8 cellular contexts compared by ENCODE assay signal in genomic region chr17:2024572-2025219, GRCh38. TPM values are rescaled to one million over a fixed set of nuclear protein-coding genes. Genes with fewer than 3 reads are reported as not detected.
DNase-seq lines count a peak whose midpoint lies in the region; ATAC-seq and TF ChIP-seq lines count a peak whose summit lies in the region.

No MANE protein-coding gene starts in this region.

- peak overlapping the region; percentile 40 for H3K4me3 ChIP-seq in BJ (ENCODE audit: low read depth, low read length)
- H3K4me3 ChIP-seq in coronary artery: peak overlapping the region; percentile 70
- no peak overlapping the region for H3K4me3 ChIP-seq in brain microvascular endothelial cell (ENCODE audit: low read depth, low read length)

- no peak overlapping the region for H3K27ac ChIP-seq in coronary artery
- H3K27ac ChIP-seq in brain microvascular endothelial cell: no peak overlapping the region

- peaks cover 19% of the 10 kb centered on the region for H3K27me3 ChIP-seq in BJ (ENCODE audit: control insufficient read depth, insufficient read depth, low read length)
- peaks cover 38% of the 10 kb centered on the region for H3K27me3 ChIP-seq in brain microvascular endothelial cell (replicated peaks)

- ATAC-seq in naive thymus-derived CD8-positive, alpha-beta T cell: peak; percentile 1 to 23
- no peak for ATAC-seq in HG02798 (IDR thresholded peaks at IDR 0.05; ENCODE audit: poor library complexity, unreplicated experiment)

- in situ Hi-C loops in KBM-7 (cut with MboI; ENCODE audit: low pct_unique_long_range_greater_than_20kb, low sequenced_read_pairs) (no loop called here), brain microvascular endothelial cell (cut with HindIII; ENCODE audit: low pct_ligation_motif_present, low sequenced_read_pairs) (no loop called here)

- H3K36me3 ChIP-seq in BJ (ENCODE audit: control insufficient read depth, insufficient read depth, low read length) (no peaks in the 10 kb centered on the region), brain microvascular endothelial cell (replicated peaks) (no peaks in the 10 kb centered on the region)

- POLR2A ChIA-PET in BJ (lab: Charles Lee): no interaction called here
- POLR2A ChIA-PET in naive thymus-derived CD8-positive, alpha-beta T cell (lab: Charles Lee): interaction anchor here (0.8 to 1.1 kb wide), 2 partner anchors 10 to 17 kb away, joined by 4 to 6 read pairs; partner anchors contain the start of gene OVCA2

- H3K27me3 Mint-ChIP-seq in naive thymus-derived CD8-positive, alpha-beta T cell: peaks cover 4 to 28% (median 14%) of the 10 kb centered on the region in 5 donors

- peaks cover 21 to 31% (median 31%) of the 10 kb centered on the region in 4 donors for H3K4me1 Mint-ChIP-seq in naive thymus-derived CD8-positive, alpha-beta T cell

- TF ChIP-seq CTCF in BJ (IDR thresholded peaks at IDR 0.05; ENCODE audit: insufficient read depth, low read depth, low read length): no peak
- no peak for TF ChIP-seq CTCF in coronary artery (IDR thresholded peaks at IDR 0.05)
- TF ChIP-seq CTCF in GM20000 (IDR thresholded peaks at IDR 0.05; ENCODE audit: extremely low read depth, missing control alignments): no peak
- TF ChIP-seq CTCF in brain microvascular endothelial cell (IDR thresholded peaks at IDR 0.05; ENCODE audit: low read depth, low read length, missing control alignments): no peak

- no peaks in the 10 kb centered on the region for H3K9me3 Mint-ChIP-seq in naive thymus-derived CD8-positive, alpha-beta T cell

- H3K27ac Mint-ChIP-seq in naive thymus-derived CD8-positive, alpha-beta T cell: no peak overlapping the region

- H3K4me3 Mint-ChIP-seq in naive thymus-derived CD8-positive, alpha-beta T cell: peak overlapping the region; percentile 33 to 81 (median 64)

- CTCF ChIA-PET in BJ (lab: Yijun Ruan, JAX): interaction anchor here (0.9 to 4.8 kb wide), 19 partner anchors 9 to 310 kb away, joined by 3 to 123 read pairs (median 6); partner anchors contain the start of gene OVCA2

- H3K36me3 Mint-ChIP-seq in naive thymus-derived CD8-positive, alpha-beta T cell: no peaks in the 10 kb centered on the region

- DNase-seq in BJ (ENCODE audit: low read depth) (no peak), KBM-7 (peak; percentile 35), coronary artery (ENCODE audit: low spot score) (no peak), GM20000 (ENCODE audit: low spot score) (no peak), brain microvascular endothelial cell (no peak), EL (no peak)
- DNase-seq in naive thymus-derived CD8-positive, alpha-beta T cell: peak in 1 of 10 donors; percentile 30

RNA-seq across cellular contexts. Expression of gene RTN4RL1, which starts 0.4 kb away (rescaled TPM):
- 0.16 and 0.32 TPM in 2 replicates for polyA plus RNA-seq in BJ (2011; rRNA removed)
- 0.05 TPM in 2 replicates for polyA minus RNA-seq in BJ (2011; rRNA and poly(A)+ RNA removed)
- under 1 TPM; 0.41 to 0.57 TPM for total RNA-seq in naive thymus-derived CD8-positive, alpha-beta T cell
- polyA plus RNA-seq in naive thymus-derived CD8-positive, alpha-beta T cell: under 1 TPM; 0.25 to 0.44 (median 0.35) TPM

RNA-seq across cellular contexts. Expression of gene DPH1, which starts 5.3 kb away (rescaled TPM):
- 36.1 and 54.6 TPM in 2 replicates for polyA plus RNA-seq in BJ (2011; rRNA removed)
- 41.5 and 59.5 TPM in 2 replicates for polyA minus RNA-seq in BJ (2011; rRNA and poly(A)+ RNA removed)
- 100 to 1,000 TPM; 124 TPM for total RNA-seq in naive thymus-derived CD8-positive, alpha-beta T cell
- 10 to 100 TPM; 26.6 to 47.0 (median 35.5) TPM for polyA plus RNA-seq in naive thymus-derived CD8-positive, alpha-beta T cell

RNA-seq across cellular contexts. Expression of gene OVCA2, which starts 17.1 kb away (rescaled TPM):
- 42.0 and 56.7 TPM in 2 replicates for polyA plus RNA-seq in BJ (2011; rRNA removed)
- polyA minus RNA-seq in BJ (2011; rRNA and poly(A)+ RNA removed): 12.0 and 19.1 TPM in 2 replicates
- total RNA-seq in naive thymus-derived CD8-positive, alpha-beta T cell: 10 to 100 TPM; 30.8 to 32.6 TPM
- polyA plus RNA-seq in naive thymus-derived CD8-positive, alpha-beta T cell: 10 to 100 TPM; 43.9 to 49.1 (median 45.8) TPM

RNA-seq across cellular contexts. Expression of gene HIC1, which starts 30.2 kb away (rescaled TPM):
- polyA plus RNA-seq in BJ (2011; rRNA removed): 14.8 and 15.1 TPM in 2 replicates
- polyA minus RNA-seq in BJ (2011; rRNA and poly(A)+ RNA removed): 10.3 and 11.1 TPM in 2 replicates
- 1 to 10 TPM; 1.5 to 1.6 TPM for total RNA-seq in naive thymus-derived CD8-positive, alpha-beta T cell
- under 1 TPM in 2 of 3 donors, not detected in 1; 0.08 to 0.10 TPM for polyA plus RNA-seq in naive thymus-derived CD8-positive, alpha-beta T cell
